In the genomic region with DNA sequence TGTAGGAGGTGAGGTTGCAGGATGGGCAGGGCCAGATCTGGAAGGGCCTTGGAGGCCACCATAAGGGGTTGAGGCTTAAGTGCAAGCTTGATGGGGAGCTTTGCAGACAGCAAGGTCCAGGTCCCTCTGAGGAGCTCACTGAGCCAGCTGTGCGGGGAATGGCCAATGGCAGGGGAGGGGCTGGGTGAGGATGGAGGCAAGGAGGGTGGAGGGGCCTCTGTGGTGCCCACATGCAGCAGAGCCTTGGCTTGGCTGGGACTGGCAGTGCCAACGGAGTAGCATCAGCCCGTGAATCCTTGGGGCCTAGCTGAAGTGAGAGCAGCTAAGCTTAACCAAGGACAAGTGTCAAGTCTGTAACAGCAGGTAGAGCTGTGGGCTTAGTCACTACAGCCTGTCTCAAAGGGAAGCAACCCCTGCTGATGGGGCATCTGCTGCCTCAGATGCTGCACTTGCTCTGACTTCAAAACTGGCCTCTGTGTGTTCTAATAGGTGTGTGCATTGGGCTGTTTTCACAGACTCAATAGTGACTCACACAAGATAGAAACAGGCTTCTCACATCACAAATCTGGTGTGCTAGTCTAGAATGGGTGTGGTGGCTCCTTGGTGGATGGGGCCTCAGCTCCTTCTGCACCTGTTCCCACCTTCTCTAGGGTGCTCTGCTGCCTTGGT, we compare ENCODE assay signal across 21 cellular contexts. TPM values are rescaled to one million over a fixed set of nuclear protein-coding genes. Genes with fewer than 3 reads are reported as not detected.
DNase-seq lines count a peak whose midpoint lies in the region; ATAC-seq and TF ChIP-seq lines count a peak whose summit lies in the region.
"Had no signal": no experiment of that assay in that cellular context is flagged by ENCODE, and none has a peak within 500 bp of the region (broad histone marks: within the 10 kb centered on the region; RNA-seq: fewer than 3 reads in every experiment).

No MANE protein-coding gene starts in this region.

- H3K36me3 Mint-ChIP-seq in chondrocyte (ENCODE audit: low read depth) = peaks cover 1% of the 10 kb centered on the region
- H3K36me3 Mint-ChIP-seq in stimulated activated effector memory CD8-positive, alpha-beta T cell treated with anti-CD3 and anti-CD28 coated beads, Interleukin-12 subunit alpha, Interleukin-12 subunit beta, amount 100 ng/mL, for 72 hours = no peaks in the 10 kb centered on the region
- H3K36me3 Mint-ChIP-seq in activated T-helper 2 cell treated with anti-CD3 and anti-CD28 coated beads, Interferon-gamma antibody, Interleukin-2, Interleukin-4, amounts not matched to agents 10 μg/mL and 5 μg/mL and 100 μg/mL, durations not matched to agents 14 hours and 24 hours and 36 hours (ENCODE audit: low read depth) = no peaks in the 10 kb centered on the region

- TF ChIP-seq CTCF in chondrocyte (IDR thresholded peaks at IDR 0.05) = no peak

- ATAC-seq in stimulated activated effector memory CD8-positive, alpha-beta T cell treated with anti-CD3 and anti-CD28 coated beads, Interleukin-12 subunit alpha, Interleukin-12 subunit beta, amount 100 ng/mL, for 72 hours = no peak
- ATAC-seq: HCT116 had no signal

- H3K4me3 Mint-ChIP-seq in chondrocyte (ENCODE audit: unreplicated experiment) = no peak overlapping the region
- no peak overlapping the region for H3K4me3 Mint-ChIP-seq in stimulated activated effector memory CD8-positive, alpha-beta T cell treated with anti-CD3 and anti-CD28 coated beads, Interleukin-12 subunit alpha, Interleukin-12 subunit beta, amount 100 ng/mL, for 72 hours
- H3K4me3 Mint-ChIP-seq in activated T-helper 2 cell treated with anti-CD3 and anti-CD28 coated beads, Interferon-gamma antibody, Interleukin-2, Interleukin-4, amounts not matched to agents 10 μg/mL and 5 μg/mL and 100 μg/mL, durations not matched to agents 14 hours and 24 hours and 36 hours (ENCODE audit: low read depth) = no peak overlapping the region

- DNase-seq in G401 (ENCODE audit: low spot score) (peak; percentile 94), NCI-H69 (lab: John Stamatoyannopoulos, UW) (peak; percentile 63), chondrocyte (ENCODE audit: low spot score) (peak; percentile 68), midbrain (lab: John Stamatoyannopoulos, UW) (no peak), T-helper 1 cell (no peak)
- no peak for DNase-seq in stimulated activated effector memory CD8-positive, alpha-beta T cell treated with anti-CD3 and anti-CD28 coated beads, Interleukin-12 subunit alpha, Interleukin-12 subunit beta, amount 100 ng/mL, for 72 hours (ENCODE audit: low spot score in 2 of 2)
- no peak for DNase-seq in activated T-helper 2 cell treated with anti-CD3 and anti-CD28 coated beads, Interferon-gamma antibody, Interleukin-2, Interleukin-4, amounts not matched to agents 10 μg/mL and 5 μg/mL and 100 μg/mL, durations not matched to agents 14 hours and 24 hours and 36 hours (ENCODE audit: low spot score)
- DNase-seq: ACHN, DND-41, GF-D8, GOT3, NCI-H1092 treated with DMSO at 0.1 percent for 48 hours, NCI-H146, NCI-H2029 treated with DMSO at 0.1 percent for 48 hours, NCI-H510A, NCI-H82, OCI-M1, RPMI8226, SHP77 treated with DMSO at 0.1 percent for 48 hours, SK-N-SH had no signal

- in situ Hi-C loops in G401 (cut with HindIII; ENCODE audit: low sequenced_read_pairs) = no loop called here

- H3K4me1 Mint-ChIP-seq in chondrocyte (ENCODE audit: low read depth) = no peaks in the 10 kb centered on the region
- no peaks in the 10 kb centered on the region for H3K4me1 Mint-ChIP-seq in stimulated activated effector memory CD8-positive, alpha-beta T cell treated with anti-CD3 and anti-CD28 coated beads, Interleukin-12 subunit alpha, Interleukin-12 subunit beta, amount 100 ng/mL, for 72 hours
- no peaks in the 10 kb centered on the region for H3K4me1 Mint-ChIP-seq in activated T-helper 2 cell treated with anti-CD3 and anti-CD28 coated beads, Interferon-gamma antibody, Interleukin-2, Interleukin-4, amounts not matched to agents 10 μg/mL and 5 μg/mL and 100 μg/mL, durations not matched to agents 14 hours and 24 hours and 36 hours (ENCODE audit: low read depth)

- peaks cover 2% of the 10 kb centered on the region for H3K9me3 Mint-ChIP-seq in chondrocyte (ENCODE audit: low read depth)
- no peaks in the 10 kb centered on the region for H3K9me3 Mint-ChIP-seq in stimulated activated effector memory CD8-positive, alpha-beta T cell treated with anti-CD3 and anti-CD28 coated beads, Interleukin-12 subunit alpha, Interleukin-12 subunit beta, amount 100 ng/mL, for 72 hours
- no peaks in the 10 kb centered on the region for H3K9me3 Mint-ChIP-seq in activated T-helper 2 cell treated with anti-CD3 and anti-CD28 coated beads, Interferon-gamma antibody, Interleukin-2, Interleukin-4, amounts not matched to agents 10 μg/mL and 5 μg/mL and 100 μg/mL, durations not matched to agents 14 hours and 24 hours and 36 hours

- H3K27me3 Mint-ChIP-seq in chondrocyte (ENCODE audit: low read depth) = peaks cover 11% of the 10 kb centered on the region
- H3K27me3 Mint-ChIP-seq in activated T-helper 2 cell treated with anti-CD3 and anti-CD28 coated beads, Interferon-gamma antibody, Interleukin-2, Interleukin-4, amounts not matched to agents 10 μg/mL and 5 μg/mL and 100 μg/mL, durations not matched to agents 14 hours and 24 hours and 36 hours (ENCODE audit: low read depth) = no peaks in the 10 kb centered on the region

- no peak overlapping the region for H3K27ac Mint-ChIP-seq in chondrocyte (ENCODE audit: unreplicated experiment)
- peak overlapping the region; percentile 32 for H3K27ac Mint-ChIP-seq in stimulated activated effector memory CD8-positive, alpha-beta T cell treated with anti-CD3 and anti-CD28 coated beads, Interleukin-12 subunit alpha, Interleukin-12 subunit beta, amount 100 ng/mL, for 72 hours
- no peak overlapping the region for H3K27ac Mint-ChIP-seq in activated T-helper 2 cell treated with anti-CD3 and anti-CD28 coated beads, Interferon-gamma antibody, Interleukin-2, Interleukin-4, amounts not matched to agents 10 μg/mL and 5 μg/mL and 100 μg/mL, durations not matched to agents 14 hours and 24 hours and 36 hours

- intact Hi-C loops in activated T-helper 2 cell treated with anti-CD3 and anti-CD28 coated beads, Interferon-gamma antibody, Interleukin-2, Interleukin-4, amounts not matched to agents 10 μg/mL and 5 μg/mL and 100 μg/mL, durations not matched to agents 14 hours and 24 hours and 36 hours (cut with micrococcal nuclease) = no loop called here

RNA-seq across cellular contexts. Expression of a gene that starts 16.3 kb away (rescaled TPM):
- total RNA-seq in G401 (2014; rRNA removed; shearing (Covaris generic)) = 5.6 and 9.5 TPM in 2 replicates
- total RNA-seq in chondrocyte = 0.34 to 0.55 TPM in 2 of 3 replicates, not detected in the other
- 2.3 and 2.8 TPM in 2 replicates for total RNA-seq in activated T-helper 2 cell treated with anti-CD3 and anti-CD28 coated beads, Interferon-gamma antibody, Interleukin-2, Interleukin-4, amounts not matched to agents 10 μg/mL and 5 μg/mL and 100 μg/mL, durations not matched to agents 14 hours and 24 hours and 36 hours

RNA-seq across cellular contexts. Expression of a gene that starts 27.4 kb away (rescaled TPM):
- 55.6 and 59.3 TPM in 2 replicates for total RNA-seq in G401 (2014; rRNA removed; shearing (Covaris generic))
- 13.4 to 17.2 TPM (median 17.1 TPM) in 3 replicates for total RNA-seq in chondrocyte
- 10.9 and 11.2 TPM in 2 replicates for total RNA-seq in activated T-helper 2 cell treated with anti-CD3 and anti-CD28 coated beads, Interferon-gamma antibody, Interleukin-2, Interleukin-4, amounts not matched to agents 10 μg/mL and 5 μg/mL and 100 μg/mL, durations not matched to agents 14 hours and 24 hours and 36 hours

Comparison
In these comparisons a context has a peak if more than half of its experiments do, and no peak if none do; other contexts are left out.
1. DNase-seq: peak in G401 (single experiment), NCI-H69 (single experiment) and chondrocyte (single experiment); none in stimulated activated effector memory CD8-positive, alpha-beta T cell treated with anti-CD3 and anti-CD28 coated beads, Interleukin-12 subunit alpha, Interleukin-12 subunit beta, amount 100 ng/mL, for 72 hours (0 of 2), midbrain (single experiment), T-helper 1 cell (0 of 5) and activated T-helper 2 cell treated with anti-CD3 and anti-CD28 coated beads, Interferon-gamma antibody, Interleukin-2, Interleukin-4, amounts not matched to agents 10 μg/mL and 5 μg/mL and 100 μg/mL, durations not matched to agents 14 hours and 24 hours and 36 hours (single experiment).